In genomic region chrX:123186796-123187195, GRCh38 we compare ENCODE assay signal across 23 cellular contexts. TPM values are rescaled to one million over a fixed set of nuclear protein-coding genes. Genes with fewer than 3 reads are reported as not detected.
A peak's percentile ranks its signal among the peaks of the same experiment; 100 is the strongest.
DNase-seq lines count a peak whose midpoint lies in the region; ATAC-seq, FAIRE-seq and TF ChIP-seq lines count a peak whose summit lies in the region.
"Had no signal": no experiment of that assay in that cellular context is flagged by ENCODE, and none has a peak within 500 bp of the region (broad histone marks: within the 10 kb centered on the region; RNA-seq: fewer than 3 reads in every experiment).

No MANE protein-coding gene starts in this region.

- no peaks in the 10 kb centered on the region for H3K36me3 ChIP-seq in astrocyte (ENCODE audit: insufficient read depth, low read length)
- H3K36me3 ChIP-seq: BLaER1 had no signal

- H3K27me3 Mint-ChIP-seq in astrocyte (ENCODE audit: low read depth, unreplicated experiment), result peaks cover 1% of the 10 kb centered on the region
- peaks cover 44% of the 10 kb centered on the region for H3K27me3 Mint-ChIP-seq in neural crest cell (ENCODE audit: low read depth)

- H3K9ac ChIP-seq in astrocyte (ENCODE audit: low read length), result no peak overlapping the region
- H3K9ac ChIP-seq: BLaER1 had no signal

- H3K27ac Mint-ChIP-seq in astrocyte (ENCODE audit: unreplicated experiment) (no peak overlapping the region), neural crest cell (ENCODE audit: unreplicated experiment) (no peak overlapping the region)
- H3K27ac Mint-ChIP-seq: CD8-positive, alpha-beta memory T cell had no signal

- no peaks in the 10 kb centered on the region for H4K20me1 ChIP-seq in astrocyte (ENCODE audit: insufficient read depth, low read length)
- H4K20me1 ChIP-seq: BLaER1 had no signal

- DNase-seq in AG10803 (ENCODE audit: low read depth), result peak; percentile 72
- no peak for DNase-seq in astrocyte (ENCODE audit: low read depth)
- peak; percentile 37 for DNase-seq in fibroblast of peridontal ligament (ENCODE audit: extremely low read depth)
- DNase-seq in neural crest cell (ENCODE audit: low read depth, low spot score), result no peak
- DNase-seq in GM03348 (ENCODE audit: low spot score), result no peak
- no peak for DNase-seq in SIG-M5 (lab: John Stamatoyannopoulos, UW)
- no peak for DNase-seq in NCI-H748 (lab: John Stamatoyannopoulos, UW; ENCODE audit: unreplicated experiment)
- DNase-seq: CD8-positive, alpha-beta memory T cell; DMS79 treated with DMSO at 0.1 percent for 48 hours; KBM-7; NCI-H1048; NCI-H1436 treated with DMSO at 0.1 percent for 48 hours; NCI-H2107; NCI-H2227 treated with DMSO at 0.1 percent for 48 hours; NCI-H524 had no signal

- H3K79me2 ChIP-seq in astrocyte (ENCODE audit: insufficient read depth, low read length), result peaks cover 5% of the 10 kb centered on the region

- no peak for ATAC-seq in GM21737 (IDR thresholded peaks at IDR 0.05; ENCODE audit: unreplicated experiment)
- ATAC-seq: Panc1, Right ventricle myocardium inferior had no signal

- no peak for TF ChIP-seq CTCF in AG10803 (conservative IDR thresholded peaks at IDR 0.05; ENCODE audit: low read length)
- no peak for TF ChIP-seq CTCF in astrocyte (IDR thresholded peaks at IDR 0.05; ENCODE audit: insufficient read depth, low read depth, low read length)
- no peak for TF ChIP-seq CTCF in neural crest cell (conservative IDR thresholded peaks at IDR 0.05)

- no peak for FAIRE-seq in astrocyte (lab: Jason Lieb, UNC)
- FAIRE-seq: G401.6, GM12891, GM18507 had no signal

- no peaks in the 10 kb centered on the region for H3K4me1 ChIP-seq in astrocyte (ENCODE audit: insufficient read depth, low read length)
- H3K4me1 ChIP-seq: BLaER1 had no signal

- H3K4me3 Mint-ChIP-seq in astrocyte (ENCODE audit: unreplicated experiment) (peak overlapping the region; percentile 84), neural crest cell (peak overlapping the region; percentile 56)
- H3K4me3 Mint-ChIP-seq: CD8-positive, alpha-beta memory T cell had no signal

- no peaks in the 10 kb centered on the region for H3K9me3 ChIP-seq in astrocyte (ENCODE audit: insufficient read depth, low read depth, low read length)

- peak overlapping the region; percentile 89 for H3K4me2 ChIP-seq in astrocyte (ENCODE audit: low read length)
- H3K4me2 ChIP-seq: BLaER1 had no signal

- no peak overlapping the region for H3K27ac ChIP-seq in astrocyte (ENCODE audit: low read depth, low read length)
- H3K27ac ChIP-seq: BLaER1, SK-N-MC had no signal

- H3K4me1 Mint-ChIP-seq in astrocyte (ENCODE audit: low read depth, unreplicated experiment) (peaks cover 18% of the 10 kb centered on the region), neural crest cell (peaks cover 18% of the 10 kb centered on the region)

- H2AFZ ChIP-seq in astrocyte (ENCODE audit: low read depth, low read length), result no peak overlapping the region

- peak overlapping the region; percentile 75 for H3K4me3 ChIP-seq in AG10803 (ENCODE audit: low read length)
- H3K4me3 ChIP-seq in astrocyte (ENCODE audit: insufficient read depth, low read depth, low read length), result no peak overlapping the region
- H3K4me3 ChIP-seq: BLaER1, SK-N-MC had no signal

- no peaks in the 10 kb centered on the region for H3K9me3 Mint-ChIP-seq in astrocyte (ENCODE audit: unreplicated experiment)
- no peaks in the 10 kb centered on the region for H3K9me3 Mint-ChIP-seq in neural crest cell

- H3K36me3 Mint-ChIP-seq in astrocyte (ENCODE audit: low read depth, unreplicated experiment) (no peaks in the 10 kb centered on the region), neural crest cell (ENCODE audit: low read depth) (no peaks in the 10 kb centered on the region)
- H3K36me3 Mint-ChIP-seq: CD8-positive, alpha-beta memory T cell had no signal

- H3K27me3 ChIP-seq in astrocyte (ENCODE audit: insufficient read depth, low read length), result no peaks in the 10 kb centered on the region

RNA-seq across cellular contexts. Expression of gene GRIA3, which starts 2.7 kb away (rescaled TPM):
- total RNA-seq in astrocyte, result 18.6 and 27.8 TPM in 2 replicates
- total RNA-seq in neural crest cell, result 1.4 and 2.2 TPM in 2 replicates

Comparison
In these comparisons a context has a peak if more than half of its experiments do, and no peak if none do; other contexts are left out.
1. DNase-seq: peak in AG10803 (single experiment) and fibroblast of peridontal ligament (single experiment); none in astrocyte (single experiment), neural crest cell (single experiment), GM03348 (single experiment), SIG-M5 (single experiment) and NCI-H748 (single experiment).